ENCODE assay signal across 11 cellular contexts in the genomic region with DNA sequence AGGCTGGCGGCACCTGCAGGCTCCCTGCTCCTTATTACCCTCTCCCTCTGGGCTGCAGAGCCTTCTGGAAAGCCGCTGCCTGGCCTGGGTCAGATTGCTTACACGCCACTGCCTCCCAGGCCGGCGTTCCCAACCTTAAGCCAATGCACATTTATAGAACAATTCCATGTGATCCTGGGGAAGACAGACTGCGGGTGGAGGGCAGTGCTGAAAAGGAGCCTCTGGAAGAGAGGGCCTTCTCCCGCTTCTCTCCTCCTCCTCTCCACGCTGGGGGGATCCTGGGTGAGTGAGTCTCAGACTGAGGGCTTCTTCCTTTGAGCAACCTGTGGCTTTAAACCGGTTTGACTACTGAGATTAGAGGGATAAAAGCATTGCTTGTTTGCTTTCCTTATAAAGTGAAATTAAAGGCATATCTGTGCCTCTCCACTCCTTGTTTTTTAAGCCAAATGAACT. TPM values are rescaled to one million over a fixed set of nuclear protein-coding genes. Genes with fewer than 3 reads are reported as not detected.
A peak's percentile ranks its signal among the peaks of the same experiment; 100 is the strongest.
DNase-seq lines count a peak whose midpoint lies in the region; ATAC-seq and TF ChIP-seq lines count a peak whose summit lies in the region.
"Had no signal": no experiment of that assay in that cellular context is flagged by ENCODE, and none has a peak within 500 bp of the region (broad histone marks: within the 10 kb centered on the region; RNA-seq: fewer than 3 reads in every experiment).

No MANE protein-coding gene starts in this region.

- H3K27me3 Mint-ChIP-seq in nephron progenitor cell (ENCODE audit: low read depth, poor library complexity) (peaks cover 9% of the 10 kb centered on the region), chondrocyte (ENCODE audit: low read depth) (peaks cover 5% of the 10 kb centered on the region)

- H3K9me3 Mint-ChIP-seq in nephron progenitor cell (peaks cover 21% of the 10 kb centered on the region), chondrocyte (ENCODE audit: low read depth) (no peaks in the 10 kb centered on the region)

- H3K4me1 ChIP-seq in Peyer's patch (peaks cover 0 to 18% (median 0%) of the 10 kb centered on the region in 4 donors), cardiac muscle cell (ENCODE audit: low read depth) (peaks cover 24% of the 10 kb centered on the region), HAP-1 (no peaks in the 10 kb centered on the region)

- TF ChIP-seq CTCF in Peyer's patch (IDR thresholded peaks at IDR 0.05) (peak in 1 of 6 experiments; percentile 5), cardiac muscle cell (IDR thresholded peaks at IDR 0.05; ENCODE audit: low read depth, low read length) (no peak), nephron progenitor cell (IDR thresholded peaks at IDR 0.05) (no peak), chondrocyte (IDR thresholded peaks at IDR 0.05) (no peak)

- H3K36me3 ChIP-seq in Peyer's patch: no peaks in the 10 kb centered on the region
- H3K36me3 ChIP-seq in cardiac muscle cell: no peaks in the 10 kb centered on the region
- H3K36me3 ChIP-seq in HAP-1 (replicated peaks): no peaks in the 10 kb centered on the region

- ATAC-seq in GM18873 (IDR thresholded peaks at IDR 0.05; ENCODE audit: low FRiP score, unreplicated experiment): no peak
- ATAC-seq: GM12878 had no signal

- H3K36me3 Mint-ChIP-seq in nephron progenitor cell (ENCODE audit: low read depth) (peaks cover 7% of the 10 kb centered on the region), chondrocyte (ENCODE audit: low read depth) (no peaks in the 10 kb centered on the region)

- peak overlapping the region in 3 of 4 donors; percentile 22 to 70 (median 68) for H3K27ac ChIP-seq in Peyer's patch
- H3K27ac ChIP-seq in cardiac muscle cell: peak overlapping the region; percentile 6

- no peaks in the 10 kb centered on the region for H3K27me3 ChIP-seq in Peyer's patch
- no peaks in the 10 kb centered on the region for H3K27me3 ChIP-seq in cardiac muscle cell
- no peaks in the 10 kb centered on the region for H3K27me3 ChIP-seq in HAP-1 (ENCODE audit: low read depth)

- H3K9me3 ChIP-seq in Peyer's patch: no peaks in the 10 kb centered on the region
- H3K9me3 ChIP-seq in cardiac muscle cell (ENCODE audit: low read depth): no peaks in the 10 kb centered on the region
- H3K9me3 ChIP-seq in HAP-1: no peaks in the 10 kb centered on the region

- no peak overlapping the region for H3K4me3 ChIP-seq in Peyer's patch
- H3K4me3 ChIP-seq in cardiac muscle cell: no peak overlapping the region
- no peak overlapping the region for H3K4me3 ChIP-seq in HAP-1
- H3K4me3 ChIP-seq: GM12878 had no signal

- TF ChIP-seq POLR2A in Peyer's patch (IDR thresholded peaks at IDR 0.05): peak in 1 of 2 donors; percentile 37

- in situ Hi-C loops in HAP-1 (cut with MboI; ENCODE audit: low sequenced_read_pairs): no loop called here

- H3K4me1 Mint-ChIP-seq in nephron progenitor cell (peaks cover 30% of the 10 kb centered on the region), chondrocyte (ENCODE audit: low read depth) (peaks cover 4% of the 10 kb centered on the region)
- H3K4me1 Mint-ChIP-seq: activated B cell treated with CpG ODN at 0.5 μM for 24 hours had no signal

- H3K4me3 Mint-ChIP-seq in nephron progenitor cell: no peak overlapping the region
- H3K4me3 Mint-ChIP-seq in chondrocyte (ENCODE audit: unreplicated experiment): no peak overlapping the region
- H3K4me3 Mint-ChIP-seq: activated B cell treated with CpG ODN at 0.5 μM for 24 hours had no signal

- H3K27ac Mint-ChIP-seq in nephron progenitor cell (no peak overlapping the region), chondrocyte (ENCODE audit: unreplicated experiment) (no peak overlapping the region)
- H3K27ac Mint-ChIP-seq: activated B cell treated with CpG ODN at 0.5 μM for 24 hours had no signal

- peak; percentile 31 for DNase-seq in Ammon's horn (ENCODE audit: low spot score)
- peak in 2 of 3 donors; percentile 58 to 63 for DNase-seq in Peyer's patch
- peak in 1 of 2 donors; percentile 68 for DNase-seq in cardiac muscle cell (ENCODE audit: low read depth in 1 of 2, low spot score in 1 of 2)
- peak; percentile 23 for DNase-seq in nephron progenitor cell
- no peak for DNase-seq in HAP-1 (ENCODE audit: low spot score in 2 of 2)
- DNase-seq in SKM-1 (lab: John Stamatoyannopoulos, UW; ENCODE audit: unreplicated experiment): no peak
- no peak for DNase-seq in chondrocyte (ENCODE audit: low spot score)
- DNase-seq: activated B cell treated with CpG ODN at 0.5 μM for 24 hours, NCI-H524 treated with DMSO at 0.1 percent for 48 hours had no signal

RNA-seq across cellular contexts. Expression of a gene that starts 5.5 kb away (rescaled TPM):
- total RNA-seq in Peyer's patch (100 to 1,000 TPM in 2 of 4 donors, 10 to 100 TPM in 2; 91.6 to 140 (median 109) TPM), cardiac muscle cell (50.0 and 98.0 TPM in 2 replicates), chondrocyte (36.2 to 60.7 TPM (median 56.6 TPM) in 3 replicates)
- polyA plus RNA-seq in cardiac muscle cell: 75.7 and 93.3 TPM in 2 replicates
- total RNA-seq: activated B cell treated with CpG ODN at 0.5 μM for 24 hours had no signal

RNA-seq across cellular contexts. Expression of a gene that starts 19.4 kb away (rescaled TPM):
- total RNA-seq in Peyer's patch: 100 to 1,000 TPM in 2 of 4 donors, 10 to 100 TPM in 2; 59.9 to 175 (median 114) TPM
- total RNA-seq in cardiac muscle cell: 82.5 and 86.3 TPM in 2 replicates
- polyA plus RNA-seq in cardiac muscle cell: 76.4 and 86.2 TPM in 2 replicates
- 19.5 to 25.1 TPM (median 24.8 TPM) in 3 replicates for total RNA-seq in chondrocyte

Comparison
In these comparisons a context has a peak if more than half of its experiments do, and no peak if none do; other contexts are left out.
1. DNase-seq: peak in Ammon's horn (single experiment), Peyer's patch (2 of 3) and nephron progenitor cell (single experiment); none in HAP-1 (0 of 2), SKM-1 (single experiment) and chondrocyte (single experiment).